13 cellular contexts compared by ENCODE assay signal in genomic region chr3:51295625-51296024, GRCh38.
A peak's percentile ranks its signal among the peaks of the same experiment; 100 is the strongest.
DNase-seq lines count a peak whose midpoint lies in the region; ATAC-seq, FAIRE-seq and TF ChIP-seq lines count a peak whose summit lies in the region.
"Had no signal": no experiment of that assay in that cellular context is flagged by ENCODE, and none has a peak within 500 bp of the region (broad histone marks: within the 10 kb centered on the region; RNA-seq: fewer than 3 reads in every experiment).

No MANE protein-coding gene starts in this region.

- FAIRE-seq in H54 (lab: Jason Lieb, UNC) = no peak

- ATAC-seq in GM19328 (IDR thresholded peaks at IDR 0.05; ENCODE audit: unreplicated experiment) (peak; percentile 79), HG02798 (IDR thresholded peaks at IDR 0.05; ENCODE audit: poor library complexity, unreplicated experiment) (peak; percentile 57), HG03460 (IDR thresholded peaks at IDR 0.05; ENCODE audit: unreplicated experiment) (peak; percentile 83)
- ATAC-seq: activated naive CD8-positive, alpha-beta T cell treated with anti-CD3 and anti-CD28 coated beads, Interleukin-2, amount 50 U/mL, for 24 hours; upper lobe of right lung had no signal

- DNase-seq in GM10266 (ENCODE audit: extremely low spot score) (peak; percentile 44), ACHN (no peak), NCI-H446 (lab: John Stamatoyannopoulos, UW) (no peak), H54 (ENCODE audit: insufficient read length, low spot score) (no peak)
- DNase-seq in activated T-cell treated with anti-CD3 and anti-CD28 coated beads, Interleukin-2, amount 50 U/mL, for 1 hour = no peak
- DNase-seq: activated naive CD8-positive, alpha-beta T cell treated with anti-CD3 and anti-CD28 coated beads, Interleukin-2, amount 50 U/mL, for 24 hours; hippocampal formation; NCI-H1436 treated with DMSO at 0.1 percent for 48 hours; NCI-H82; upper lobe of right lung had no signal

- TF ChIP-seq POLR2A in H54 (IDR thresholded peaks at IDR 0.05; ENCODE audit: low read depth, low read length) = no peak

- in situ Hi-C loops in ACHN (cut with HindIII; ENCODE audit: low pct_ligation_motif_present, low pct_unique_long_range_greater_than_20kb, low sequenced_read_pairs) = no loop called here

- TF ChIP-seq CTCF in GM10266 (IDR thresholded peaks at IDR 0.05; ENCODE audit: control insufficient read depth, insufficient read depth, low read depth, missing control alignments) = no peak
